In genomic region chr3:66377800-66378199, GRCh38 we compare ENCODE assay signal across 16 cellular contexts.
DNase-seq lines count a peak whose midpoint lies in the region; ATAC-seq and TF ChIP-seq lines count a peak whose summit lies in the region.
"Had no signal": no experiment of that assay in that cellular context is flagged by ENCODE, and none has a peak within 500 bp of the region (broad histone marks: within the 10 kb centered on the region; RNA-seq: fewer than 3 reads in every experiment).

No MANE protein-coding gene starts in this region.

- peaks cover 29% of the 10 kb centered on the region for H3K36me3 ChIP-seq in CD8-positive, alpha-beta memory T cell (ENCODE audit: insufficient read depth, low read length)
- peaks cover 23 to 92% (median 26%) of the 10 kb centered on the region in 3 donors for H3K36me3 ChIP-seq in esophagus squamous epithelium
- H3K36me3 ChIP-seq: MG63, ovary had no signal

- peaks cover 3 to 91% (median 34%) of the 10 kb centered on the region in 3 donors for H3K36me3 Mint-ChIP-seq in CD8-positive, alpha-beta memory T cell
- H3K36me3 Mint-ChIP-seq in activated CD8-positive, alpha-beta T cell treated with anti-CD3 and anti-CD28 coated beads, Interleukin-2, amount 10 ng/mL, durations not matched to agents 7 days and 5 days (ENCODE audit: low read depth), result peaks cover 57% of the 10 kb centered on the region

- peak overlapping the region in 1 of 7 donors; percentile 42 for H3K4me3 Mint-ChIP-seq in CD8-positive, alpha-beta memory T cell
- H3K4me3 Mint-ChIP-seq in activated CD8-positive, alpha-beta T cell treated with anti-CD3 and anti-CD28 coated beads, Interleukin-2, amount 10 ng/mL, durations not matched to agents 7 days and 5 days, result no peak overlapping the region

- H3K4me3 ChIP-seq in CD8-positive, alpha-beta memory T cell (ENCODE audit: low read length), result no peak overlapping the region
- H3K4me3 ChIP-seq in esophagus squamous epithelium, result no peak overlapping the region
- H3K4me3 ChIP-seq: ascending aorta, colonic mucosa, GM12878, MG63, ovary had no signal

- DNase-seq in CD1c-positive myeloid dendritic cell (ENCODE audit: extremely low spot score) (peak; percentile 9), islet precursor cell (peak; percentile 23), esophagus squamous epithelium (lab: John Stamatoyannopoulos, UW) (no peak)
- DNase-seq in CD8-positive, alpha-beta memory T cell, result peak in 1 of 5 donors; percentile 24
- DNase-seq in activated CD8-positive, alpha-beta T cell treated with anti-CD3 and anti-CD28 coated beads, Interleukin-2, amount 10 ng/mL, durations not matched to agents 7 days and 5 days, result no peak
- DNase-seq: colonic mucosa, foreskin melanocyte, MG63, NCI-H1694 treated with DMSO at 0.1 percent for 48 hours, ovary had no signal

- no peak for TF ChIP-seq POLR2A in esophagus squamous epithelium (IDR thresholded peaks at IDR 0.05)

- intact Hi-C loops in esophagus squamous epithelium (cut with DNase I), result no loop called here

- no peak for TF ChIP-seq CTCF in esophagus squamous epithelium (IDR thresholded peaks at IDR 0.05)

- H3K9me3 ChIP-seq in CD8-positive, alpha-beta memory T cell (ENCODE audit: low read length), result no peaks in the 10 kb centered on the region
- H3K9me3 ChIP-seq in esophagus squamous epithelium, result no peaks in the 10 kb centered on the region
- H3K9me3 ChIP-seq: ascending aorta, colonic mucosa, MG63, ovary had no signal

- no peak for ATAC-seq in activated CD8-positive, alpha-beta T cell treated with anti-CD3 and anti-CD28 coated beads, Interleukin-2, amount 10 ng/mL, durations not matched to agents 7 days and 5 days
- ATAC-seq in HG03342 (IDR thresholded peaks at IDR 0.05; ENCODE audit: unreplicated experiment) (no peak), HG02623 (IDR thresholded peaks at IDR 0.05; ENCODE audit: unreplicated experiment) (no peak)
- ATAC-seq: left lobe of liver, sciatic nerve had no signal

- peaks cover 11 to 26% (median 23%) of the 10 kb centered on the region in 3 donors for H3K4me1 Mint-ChIP-seq in CD8-positive, alpha-beta memory T cell
- peaks cover 9% of the 10 kb centered on the region for H3K4me1 Mint-ChIP-seq in activated CD8-positive, alpha-beta T cell treated with anti-CD3 and anti-CD28 coated beads, Interleukin-2, amount 10 ng/mL, durations not matched to agents 7 days and 5 days (ENCODE audit: low read depth)

- POLR2A ChIA-PET in CD8-positive, alpha-beta memory T cell (lab: Charles Lee), result interaction anchor here (0.6 to 1.1 kb wide), 2 partner anchors 76 to 80 kb away, joined by 4 to 6 read pairs; no protein-coding TSS in a partner anchor
- POLR2A ChIA-PET in activated CD8-positive, alpha-beta T cell treated with anti-CD3 and anti-CD28 coated beads, Interleukin-2, amount 10 ng/mL, durations not matched to agents 7 days and 5 days (lab: Charles Lee), result no interaction called here

- peaks cover 15% of the 10 kb centered on the region for H3K4me1 ChIP-seq in CD8-positive, alpha-beta memory T cell (ENCODE audit: insufficient read depth, low read length)
- H3K4me1 ChIP-seq in esophagus squamous epithelium, result peaks cover 0 to 6% (median 0%) of the 10 kb centered on the region in 3 donors

- 86 to 97% methylated on average over 4 to 5 of the region's 5 CpGs for WGBS in esophagus squamous epithelium, 2 donors

- H3K27me3 ChIP-seq in CD8-positive, alpha-beta memory T cell (ENCODE audit: insufficient read depth, low read length, poor library complexity, severe bottlenecking), result no peaks in the 10 kb centered on the region
- H3K27me3 ChIP-seq in esophagus squamous epithelium, result no peaks in the 10 kb centered on the region
- H3K27me3 ChIP-seq: ascending aorta, colonic mucosa, MG63, ovary had no signal

- H3K27ac Mint-ChIP-seq in CD8-positive, alpha-beta memory T cell, result peak overlapping the region; percentile 63 to 99 (median 83)
- peak overlapping the region; percentile 37 for H3K27ac Mint-ChIP-seq in activated CD8-positive, alpha-beta T cell treated with anti-CD3 and anti-CD28 coated beads, Interleukin-2, amount 10 ng/mL, durations not matched to agents 7 days and 5 days

- no peaks in the 10 kb centered on the region for H3K27me3 Mint-ChIP-seq in CD8-positive, alpha-beta memory T cell
- H3K27me3 Mint-ChIP-seq in activated CD8-positive, alpha-beta T cell treated with anti-CD3 and anti-CD28 coated beads, Interleukin-2, amount 10 ng/mL, durations not matched to agents 7 days and 5 days (ENCODE audit: low read depth), result no peaks in the 10 kb centered on the region

- CTCF ChIA-PET in CD8-positive, alpha-beta memory T cell (lab: Charles Lee), result interaction anchor here (1.1 to 3.3 kb wide), 21 partner anchors 9 to 449 kb away, joined by 3 to 27 read pairs (median 6); no protein-coding TSS in a partner anchor
- CTCF ChIA-PET in activated CD8-positive, alpha-beta T cell treated with anti-CD3 and anti-CD28 coated beads, Interleukin-2, amount 10 ng/mL, durations not matched to agents 7 days and 5 days (lab: Charles Lee), result interaction anchor here (0.6 to 2.9 kb wide), 38 partner anchors 9 to 444 kb away, joined by 3 to 25 read pairs (median 4); no protein-coding TSS in a partner anchor

- H3K27ac ChIP-seq in CD8-positive, alpha-beta memory T cell (ENCODE audit: low read depth, low read length), result no peak overlapping the region
- no peak overlapping the region for H3K27ac ChIP-seq in esophagus squamous epithelium
- H3K27ac ChIP-seq: ascending aorta, colonic mucosa, ovary had no signal

- no peaks in the 10 kb centered on the region for H3K9me3 Mint-ChIP-seq in CD8-positive, alpha-beta memory T cell
- H3K9me3 Mint-ChIP-seq in activated CD8-positive, alpha-beta T cell treated with anti-CD3 and anti-CD28 coated beads, Interleukin-2, amount 10 ng/mL, durations not matched to agents 7 days and 5 days (ENCODE audit: insufficient read depth), result no peaks in the 10 kb centered on the region

Comparison
In these comparisons a context has a peak if more than half of its experiments do, and no peak if none do; other contexts are left out.
1. DNase-seq: peak in CD1c-positive myeloid dendritic cell (single experiment) and islet precursor cell (single experiment); none in activated CD8-positive, alpha-beta T cell treated with anti-CD3 and anti-CD28 coated beads, Interleukin-2, amount 10 ng/mL, durations not matched to agents 7 days and 5 days (single experiment) and esophagus squamous epithelium (single experiment).